Comparison of ENCODE assay signal across 8 cellular contexts in the genomic region with DNA sequence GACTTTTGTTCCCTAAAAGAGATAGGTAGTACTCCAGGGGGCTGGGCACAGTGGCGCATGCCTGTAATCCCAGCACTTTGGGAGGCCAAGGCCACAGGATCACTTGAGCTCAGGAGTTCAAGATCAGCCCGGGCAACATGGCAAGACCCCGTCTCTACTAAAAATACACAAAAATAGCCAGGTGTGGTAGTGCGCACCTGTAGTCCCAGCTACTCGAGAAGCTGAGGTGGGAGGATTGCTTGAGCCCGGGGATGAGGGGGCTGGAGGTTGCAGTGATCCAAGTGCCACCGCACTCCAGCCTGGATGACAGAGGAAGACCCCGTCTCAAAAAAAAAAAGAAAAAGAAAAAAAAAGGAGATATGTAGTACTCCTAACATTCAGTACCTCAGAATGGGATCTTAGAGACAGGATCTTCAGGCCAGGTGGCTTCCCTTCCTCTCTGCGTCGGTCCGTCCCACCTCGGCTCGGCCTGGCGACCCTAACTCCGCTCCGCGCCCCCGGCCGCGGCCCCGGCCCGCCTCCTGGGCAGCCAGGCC.
DNase-seq lines count a peak whose midpoint lies in the region; ATAC-seq and TF ChIP-seq lines count a peak whose summit lies in the region.

No MANE protein-coding gene starts in this region.

- ATAC-seq in HG03175 (IDR thresholded peaks at IDR 0.05; ENCODE audit: unreplicated experiment) = peak; percentile 29
- no peak for ATAC-seq in thoracic aorta (ENCODE audit: insufficient number of reproducible peaks, low FRiP score, low read depth)

- H3K9me3 ChIP-seq in thoracic aorta = no peaks in the 10 kb centered on the region

- H3K4me3 ChIP-seq in kidney epithelial cell (ENCODE audit: low read depth, low read length) (peak overlapping the region; percentile 94), thoracic aorta (peak overlapping the region; percentile 81)

- H3K9me3 Mint-ChIP-seq in activated naive CD4-positive, alpha-beta T cell treated with anti-CD3 and anti-CD28 coated beads, Interleukin-2, amount 50 U/mL, for 24 hours = no peaks in the 10 kb centered on the region

- DNase-seq in DMS79 treated with DMSO at 0.1 percent for 48 hours (lab: John Stamatoyannopoulos, UW) (peak; percentile 15), DMS79 (lab: John Stamatoyannopoulos, UW) (no peak), kidney epithelial cell (ENCODE audit: low read depth) (no peak), thoracic aorta (ENCODE audit: low spot score) (no peak), NCI-H446 treated with DMSO at 0.1 percent for 48 hours (lab: John Stamatoyannopoulos, UW) (no peak), HT-29 (ENCODE audit: low spot score) (no peak)

- H3K27me3 Mint-ChIP-seq in activated naive CD4-positive, alpha-beta T cell treated with anti-CD3 and anti-CD28 coated beads, Interleukin-2, amount 50 U/mL, for 24 hours = no peaks in the 10 kb centered on the region

- no peaks in the 10 kb centered on the region for H3K27me3 ChIP-seq in kidney epithelial cell (ENCODE audit: control insufficient read depth, insufficient read depth, low read length)
- no peaks in the 10 kb centered on the region for H3K27me3 ChIP-seq in thoracic aorta (replicated peaks; ENCODE audit: insufficient read depth)

- peaks cover 16 to 23% of the 10 kb centered on the region in 2 donors for H3K4me1 ChIP-seq in thoracic aorta (ENCODE audit: control insufficient read depth in 1 of 2, low read depth in 2 of 2)

- peak overlapping the region; percentile 90 for H3K4me3 Mint-ChIP-seq in activated naive CD4-positive, alpha-beta T cell treated with anti-CD3 and anti-CD28 coated beads, Interleukin-2, amount 50 U/mL, for 24 hours

- TF ChIP-seq CTCF in kidney epithelial cell (IDR thresholded peaks at IDR 0.05; ENCODE audit: insufficient read depth, low read length, poor library complexity, severe bottlenecking) (no peak), thoracic aorta (IDR thresholded peaks at IDR 0.05) (no peak)

- H3K27ac Mint-ChIP-seq in activated naive CD4-positive, alpha-beta T cell treated with anti-CD3 and anti-CD28 coated beads, Interleukin-2, amount 50 U/mL, for 24 hours = no peak overlapping the region

- peak overlapping the region; percentile 66 to 69 for H3K27ac ChIP-seq in thoracic aorta

- peaks cover 25% of the 10 kb centered on the region for H3K4me1 Mint-ChIP-seq in activated naive CD4-positive, alpha-beta T cell treated with anti-CD3 and anti-CD28 coated beads, Interleukin-2, amount 50 U/mL, for 24 hours

- peaks cover 3% of the 10 kb centered on the region for H3K36me3 Mint-ChIP-seq in activated naive CD4-positive, alpha-beta T cell treated with anti-CD3 and anti-CD28 coated beads, Interleukin-2, amount 50 U/mL, for 24 hours

- H3K36me3 ChIP-seq in kidney epithelial cell (ENCODE audit: control insufficient read depth, insufficient read depth, low read length) = no peaks in the 10 kb centered on the region
- H3K36me3 ChIP-seq in thoracic aorta = no peaks in the 10 kb centered on the region
